Comparison of ENCODE assay signal across 18 cellular contexts in the genomic region with DNA sequence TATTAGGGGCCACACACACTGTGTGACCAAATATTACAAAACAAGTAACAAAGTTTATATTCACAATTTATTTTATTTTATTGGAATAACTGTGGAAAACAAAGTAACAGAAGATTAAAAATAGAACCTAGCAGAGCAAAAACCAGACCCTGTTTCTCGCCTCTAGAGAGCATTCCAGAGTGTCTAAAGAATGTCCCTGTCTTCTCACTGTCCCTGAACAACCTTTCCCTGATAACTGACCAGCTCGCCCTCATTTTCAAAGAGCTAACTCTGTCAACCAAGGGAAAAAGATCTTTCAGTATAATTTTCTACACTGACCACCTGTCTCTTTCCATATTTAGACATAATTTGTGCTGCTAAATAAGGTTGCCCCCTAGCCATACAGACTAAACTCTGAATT.
DNase-seq lines count a peak whose midpoint lies in the region; ATAC-seq and TF ChIP-seq lines count a peak whose summit lies in the region.
"Had no signal": no experiment of that assay in that cellular context is flagged by ENCODE, and none has a peak within 500 bp of the region (broad histone marks: within the 10 kb centered on the region; RNA-seq: fewer than 3 reads in every experiment).

No MANE protein-coding gene starts in this region.

- H3K27ac ChIP-seq in breast epithelium: peak overlapping the region; percentile 4 to 37
- peak overlapping the region; percentile 12 to 54 (median 40) for H3K27ac ChIP-seq in transverse colon
- no peak overlapping the region for H3K27ac ChIP-seq in lower lobe of right lung
- H3K27ac ChIP-seq: BLaER1 treated with 17β-estradiol and CSF1 and Interleukin-3, amounts not matched to agents 10 nM and 100 nM; KMS-11 had no signal

- no peak for TF ChIP-seq POLR2A in breast epithelium (IDR thresholded peaks at IDR 0.05)
- no peak for TF ChIP-seq POLR2A in transverse colon (IDR thresholded peaks at IDR 0.05)

- H3K4me1 Mint-ChIP-seq in MCF 10A (ENCODE audit: insufficient read depth, unreplicated experiment): no peaks in the 10 kb centered on the region

- H3K4me3 ChIP-seq in breast epithelium (no peak overlapping the region), transverse colon (no peak overlapping the region), lower lobe of right lung (no peak overlapping the region)
- H3K4me3 ChIP-seq: BLaER1 treated with 17β-estradiol and CSF1 and Interleukin-3, amounts not matched to agents 10 nM and 100 nM; MG63 had no signal

- intact Hi-C loops in breast epithelium (cut with DNase I; ENCODE audit: low total_unique reads) (no loop called here), MCF 10A (cut with micrococcal nuclease) (no loop called here), left ventricle myocardium superior (cut with micrococcal nuclease) (no loop called here), sciatic nerve (cut with DNase I) (no loop called here), transverse colon (cut with DNase I; ENCODE audit: low total_unique reads) (no loop called here), lower lobe of right lung (cut with DNase I) (no loop called here)

- DNase-seq in breast epithelium (ENCODE audit: low spot score in 2 of 2) (no peak), MCF 10A (ENCODE audit: unreplicated experiment) (no peak), left ventricle myocardium superior (no peak), sciatic nerve (ENCODE audit: low spot score) (no peak), transverse colon (no peak), lower lobe of right lung (no peak), HCEC 1CT (no peak), HK-2 (ENCODE audit: unreplicated experiment) (no peak)
- DNase-seq: DMS 273 treated with DMSO at 0.1 percent for 48 hours, GOT3, MG63, NCI-H1092 treated with DMSO at 0.1 percent for 48 hours, NCI-H187, NCI-H446, NCI-H748 treated with DMSO at 0.1 percent for 48 hours, PC-3 had no signal

- CTCF ChIA-PET in MCF 10A (lab: Yijun Ruan, JAX): interaction anchor here (1.0 kb wide), 1 partner anchor 15 kb away, joined by 5 read pairs; no protein-coding TSS in a partner anchor

- no peaks in the 10 kb centered on the region for H3K27me3 Mint-ChIP-seq in MCF 10A (ENCODE audit: insufficient read depth, unreplicated experiment)

- no peaks in the 10 kb centered on the region for H3K27me3 ChIP-seq in breast epithelium
- no peaks in the 10 kb centered on the region for H3K27me3 ChIP-seq in transverse colon
- no peaks in the 10 kb centered on the region for H3K27me3 ChIP-seq in lower lobe of right lung (ENCODE audit: low read depth)
- H3K27me3 ChIP-seq: BLaER1 treated with 17β-estradiol and CSF1 and Interleukin-3, amounts not matched to agents 10 nM and 100 nM; MG63 had no signal

- H3K4me1 ChIP-seq in breast epithelium (no peaks in the 10 kb centered on the region), transverse colon (peaks cover 0 to 6% (median 0%) of the 10 kb centered on the region in 4 donors), lower lobe of right lung (no peaks in the 10 kb centered on the region)
- H3K4me1 ChIP-seq: BLaER1 treated with 17β-estradiol and CSF1 and Interleukin-3, amounts not matched to agents 10 nM and 100 nM had no signal

- H3K9me3 Mint-ChIP-seq in MCF 10A (ENCODE audit: unreplicated experiment): no peaks in the 10 kb centered on the region

- H3K9me3 ChIP-seq in breast epithelium (no peaks in the 10 kb centered on the region), transverse colon (no peaks in the 10 kb centered on the region), lower lobe of right lung (no peaks in the 10 kb centered on the region)
- H3K9me3 ChIP-seq: BLaER1 treated with 17β-estradiol and CSF1 and Interleukin-3, amounts not matched to agents 10 nM and 100 nM; MG63 had no signal

- WGBS in transverse colon (ENCODE audit: low coverage in 1 of 2), 2 donors: 50 to 58% methylated on average over 1 to 2 of the region's 2 CpGs

- no peaks in the 10 kb centered on the region for H3K36me3 Mint-ChIP-seq in MCF 10A (ENCODE audit: insufficient read depth, unreplicated experiment)

- H3K36me3 ChIP-seq in breast epithelium: no peaks in the 10 kb centered on the region
- no peaks in the 10 kb centered on the region for H3K36me3 ChIP-seq in transverse colon
- no peaks in the 10 kb centered on the region for H3K36me3 ChIP-seq in lower lobe of right lung
- H3K36me3 ChIP-seq: BLaER1 treated with 17β-estradiol and CSF1 and Interleukin-3, amounts not matched to agents 10 nM and 100 nM had no signal

- in situ Hi-C loops in transverse colon (cut with MboI; ENCODE audit: low pct_ligation_motif_present in 1 of 4, low pct_unique_long_range_greater_than_20kb in 1 of 4, low sequenced_read_pairs in 3 of 4): no loop called here

- POLR2A ChIA-PET in MCF 10A (lab: Yijun Ruan, JAX): no interaction called here

- TF ChIP-seq CTCF in breast epithelium (IDR thresholded peaks at IDR 0.05) (no peak), MCF 10A (IDR thresholded peaks at IDR 0.05; ENCODE audit: unreplicated experiment) (no peak), transverse colon (IDR thresholded peaks at IDR 0.05) (no peak), lower lobe of right lung (IDR thresholded peaks at IDR 0.05) (no peak)

- peak; percentile 90 for ATAC-seq in left ventricle myocardium superior
- ATAC-seq in sciatic nerve: peak; percentile 63
- ATAC-seq in lower lobe of right lung: no peak
- ATAC-seq: PC-3 had no signal

- no TSS peak for BruUV-seq in MCF 10A (replicated peaks; lab: Mats Ljungman, UMichigan)

- no peak overlapping the region for H3K4me3 Mint-ChIP-seq in MCF 10A (ENCODE audit: unreplicated experiment)

- no peak for TF ChIP-seq EP300 in transverse colon (IDR thresholded peaks at IDR 0.05; ENCODE audit: low read depth)

- no peak overlapping the region for H3K27ac Mint-ChIP-seq in MCF 10A (ENCODE audit: low read depth, unreplicated experiment)

Comparison
In these comparisons a context has a peak if more than half of its experiments do, and no peak if none do; other contexts are left out.
1. ATAC-seq: peak in left ventricle myocardium superior (single experiment) and sciatic nerve (single experiment); none in lower lobe of right lung (0 of 2).